Comparison of ENCODE assay signal across 1 cellular context in genomic region chr15:80596521-80596976, GRCh38.
TF ChIP-seq lines count a peak whose summit lies in the region.

No MANE protein-coding gene starts in this region.

TF ChIP-seq in endothelial cell of umbilical vein, 7 proteins besides CTCF, POLR2A, EP300 and RAD21:
- TF ChIP-seq GATA2 (IDR thresholded peaks at IDR 0.05; ENCODE audit: insufficient read depth, insufficient read length, low read depth, low read length) (no peak), FOS (IDR thresholded peaks at IDR 0.05; ENCODE audit: borderline replicate concordance, insufficient read depth, low read length) (no peak), MYC (IDR thresholded peaks at IDR 0.05; ENCODE audit: low read depth, low read length) (no peak), JUN (IDR thresholded peaks at IDR 0.05; ENCODE audit: borderline replicate concordance, insufficient read depth, insufficient read length, low read depth) (no peak), MAX (IDR thresholded peaks at IDR 0.05; ENCODE audit: insufficient read depth, insufficient read length) (no peak), POLR2AphosphoS5 (IDR thresholded peaks at IDR 0.05; ENCODE audit: insufficient read depth, low read depth, low read length) (no peak), EZH2 (IDR thresholded peaks at IDR 0.05; ENCODE audit: borderline replicate concordance, low read depth, low read length, severe bottlenecking) (no peak)
